8 cellular contexts compared by ENCODE assay signal in genomic region chr17:36482611-36483504, GRCh38. TPM values are rescaled to one million over a fixed set of nuclear protein-coding genes. Genes with fewer than 3 reads are reported as not detected.
DNase-seq lines count a peak whose midpoint lies in the region; TF ChIP-seq lines count a peak whose summit lies in the region.

No MANE protein-coding gene starts in this region.

- H3K36me3 Mint-ChIP-seq in progenitor cell of endocrine pancreas (ENCODE audit: insufficient read depth) = no peaks in the 10 kb centered on the region
- H3K36me3 Mint-ChIP-seq in type B pancreatic cell = peaks cover 4% of the 10 kb centered on the region

- peaks cover 0 to 29% of the 10 kb centered on the region in 2 donors for H3K4me1 ChIP-seq in right atrium auricular region

- H3K9me3 Mint-ChIP-seq in progenitor cell of endocrine pancreas (ENCODE audit: low read depth) (no peaks in the 10 kb centered on the region), type B pancreatic cell (no peaks in the 10 kb centered on the region)

- TF ChIP-seq CTCF in right atrium auricular region (IDR thresholded peaks at IDR 0.05) (peak; percentile 92 to 98), progenitor cell of endocrine pancreas (IDR thresholded peaks at IDR 0.05; ENCODE audit: unreplicated experiment) (peak; percentile 94), type B pancreatic cell (conservative IDR thresholded peaks at IDR 0.05) (peak; percentile 98)

- H3K27me3 Mint-ChIP-seq in progenitor cell of endocrine pancreas (peaks cover 31% of the 10 kb centered on the region), type B pancreatic cell (peaks cover 41% of the 10 kb centered on the region)

- no peak overlapping the region for H3K27ac ChIP-seq in right atrium auricular region

- H3K27me3 ChIP-seq in right atrium auricular region = no peaks in the 10 kb centered on the region

- DNase-seq in NCI-H2081 (lab: John Stamatoyannopoulos, UW) (peak; percentile 78 to 80), NCI-H2081 treated with DMSO at 0.1 percent for 48 hours (lab: John Stamatoyannopoulos, UW) (no peak), NCI-H1105 (lab: John Stamatoyannopoulos, UW) (peak; percentile 53), T-helper 2 cell (peak; percentile 55 to 74 (median 68)), anterior cingulate cortex (lab: John Stamatoyannopoulos, UW) (peak in 54 of 58 donors; percentile 24 to 88 (median 68)), right atrium auricular region (ENCODE audit: low spot score) (peak; percentile 83), progenitor cell of endocrine pancreas (ENCODE audit: low spot score, unreplicated experiment) (peak; percentile 85), type B pancreatic cell (ENCODE audit: extremely low spot score, unreplicated experiment) (peak; percentile 93)

- H3K4me1 Mint-ChIP-seq in progenitor cell of endocrine pancreas (ENCODE audit: low read depth) = peaks cover 9% of the 10 kb centered on the region
- H3K4me1 Mint-ChIP-seq in type B pancreatic cell (ENCODE audit: unreplicated experiment) = peaks cover 20% of the 10 kb centered on the region

- no peaks in the 10 kb centered on the region for H3K9me3 ChIP-seq in right atrium auricular region

- H3K27ac Mint-ChIP-seq in progenitor cell of endocrine pancreas = no peak overlapping the region
- no peak overlapping the region for H3K27ac Mint-ChIP-seq in type B pancreatic cell

- H3K4me3 Mint-ChIP-seq in progenitor cell of endocrine pancreas (ENCODE audit: low read depth) (peak overlapping the region; percentile 37), type B pancreatic cell (peak overlapping the region; percentile 66)

- H3K36me3 ChIP-seq in right atrium auricular region = no peaks in the 10 kb centered on the region

- H3K4me3 ChIP-seq in right atrium auricular region = peak overlapping the region; percentile 32 to 46

RNA-seq across cellular contexts. Expression of gene ZNHIT3, which starts 3.6 kb away (rescaled TPM):
- 10 to 100 TPM; 16.4 to 17.6 TPM for total RNA-seq in right atrium auricular region
- 43.9 and 49.1 TPM in 2 replicates for total RNA-seq in progenitor cell of endocrine pancreas
- 34.6 and 43.3 TPM in 2 replicates for total RNA-seq in type B pancreatic cell (ENCODE audit: low replicate concordance)

RNA-seq across cellular contexts. Expression of gene MYO19, which starts 51.8 kb away (rescaled TPM):
- total RNA-seq in right atrium auricular region (10 to 100 TPM in 1 of 2 donors, 1 to 10 TPM in 1; 8.2 to 12.8 TPM), progenitor cell of endocrine pancreas (77.7 and 82.2 TPM in 2 replicates), type B pancreatic cell (ENCODE audit: low replicate concordance) (71.3 and 94.7 TPM in 2 replicates)

RNA-seq across cellular contexts. Expression of gene PIGW, which starts 51.9 kb away (rescaled TPM):
- 1 to 10 TPM; 2.8 to 3.9 TPM for total RNA-seq in right atrium auricular region
- total RNA-seq in progenitor cell of endocrine pancreas = 7.3 and 8.7 TPM in 2 replicates
- total RNA-seq in type B pancreatic cell (ENCODE audit: low replicate concordance) = 11.1 and 13.5 TPM in 2 replicates
